ENCODE assay signal across 26 cellular contexts in the genomic region with DNA sequence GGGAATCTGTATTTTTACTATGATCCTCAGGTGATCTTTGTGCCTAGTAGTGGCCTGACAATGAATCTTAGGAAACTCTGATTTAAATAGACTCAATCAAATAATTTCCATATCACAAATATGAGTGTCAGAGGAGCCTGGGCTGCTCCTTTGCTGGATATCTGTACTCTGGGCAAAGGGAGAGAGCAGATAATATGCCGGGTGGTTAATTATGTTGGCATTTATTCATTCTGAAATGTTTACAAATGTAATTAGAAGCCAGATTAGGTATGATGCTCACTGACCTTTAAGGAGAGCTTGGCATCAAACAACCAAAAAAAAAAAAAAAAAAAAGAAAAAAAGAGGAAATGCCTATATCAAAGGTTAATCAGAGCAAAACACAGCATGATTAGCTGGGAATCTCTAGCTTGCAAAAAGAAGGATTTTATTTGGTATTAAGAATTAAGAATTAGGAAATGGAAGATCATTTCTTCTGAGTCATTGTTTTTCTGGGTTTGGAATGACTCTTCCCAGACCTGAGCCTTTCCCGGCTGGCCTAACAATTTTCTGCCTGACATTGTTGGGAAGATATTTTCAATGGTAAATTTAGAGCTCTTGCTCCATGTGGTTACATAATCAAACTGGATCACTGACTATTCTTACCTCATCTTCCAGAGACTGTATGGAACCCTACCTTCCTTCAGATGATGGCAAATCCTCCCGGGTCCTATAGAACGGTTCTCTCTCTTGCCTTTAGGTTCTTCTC.
DNase-seq lines count a peak whose midpoint lies in the region; ATAC-seq, FAIRE-seq and TF ChIP-seq lines count a peak whose summit lies in the region.
"Had no signal": no experiment of that assay in that cellular context is flagged by ENCODE, and none has a peak within 500 bp of the region (broad histone marks: within the 10 kb centered on the region; RNA-seq: fewer than 3 reads in every experiment).

No MANE protein-coding gene starts in this region.

- DNase-seq in AG10803 (ENCODE audit: low read depth) (peak; percentile 3), GM23338 (ENCODE audit: low spot score) (no peak), K562 (ENCODE audit: extremely low read depth in 1 of 4, low spot score in 3 of 4) (no peak), COR-L47 (lab: John Stamatoyannopoulos, UW) (no peak), NCI-H2227 treated with DMSO at 0.1 percent for 48 hours (lab: John Stamatoyannopoulos, UW) (no peak)
- DNase-seq in activated naive CD4-positive, alpha-beta T cell treated with anti-CD3 and anti-CD28 coated beads, Interleukin-2, amount 10 ng/mL, durations not matched to agents 7 days and 5 days, result no peak
- DNase-seq: CD4-positive, alpha-beta T cell; EL; GF-D8; KBM-7; MM.1S; NCI-H1417; NCI-H187; NCI-H2081 treated with DMSO at 0.1 percent for 48 hours; NCI-H524; NCI-H774; PC-3; SJCRH30 had no signal

- H3K9ac ChIP-seq in K562 (ENCODE audit: insufficient read depth in 1 of 2, low read depth in 2 of 2, low read length in 2 of 2), result no peak overlapping the region
- H3K9ac ChIP-seq: BLaER1 had no signal

- H4K20me1 ChIP-seq in GM23338 (replicated peaks; ENCODE audit: insufficient read depth) (no peaks in the 10 kb centered on the region), K562 (replicated peaks; ENCODE audit: control insufficient read depth, insufficient read depth, low read length) (no peaks in the 10 kb centered on the region)
- H4K20me1 ChIP-seq: BLaER1 had no signal

- H3K9me2 ChIP-seq in GM23338 (ENCODE audit: insufficient read depth), result peaks cover 5% of the 10 kb centered on the region; the same call in 1 of the 2 replicates

- WGBS in K562 (ENCODE audit: insufficient coverage, low coverage, missing lambda C conversion rate), result 10% methylated on average over 4 of the region's 4 CpGs

- peak overlapping the region; percentile 99; the same call in 1 of the 2 replicates for H2AFZ ChIP-seq in GM23338
- H2AFZ ChIP-seq in K562 (ENCODE audit: low read depth, low read length), result peak overlapping the region; percentile 71

- intact Hi-C loops in K562 (cut with micrococcal nuclease), result no loop called here

- no peaks in the 10 kb centered on the region for H3K79me2 ChIP-seq in GM23338 (replicated peaks; ENCODE audit: insufficient read depth)
- no peaks in the 10 kb centered on the region for H3K79me2 ChIP-seq in K562 (ENCODE audit: control insufficient read depth, insufficient read depth, low read length)

- peaks cover 3% of the 10 kb centered on the region for H3K27me3 Mint-ChIP-seq in GM23338 (ENCODE audit: insufficient read depth, low read depth, poor library complexity)
- H3K27me3 Mint-ChIP-seq in activated naive CD4-positive, alpha-beta T cell treated with anti-CD3 and anti-CD28 coated beads, Interleukin-2, amount 10 ng/mL, durations not matched to agents 7 days and 5 days, result no peaks in the 10 kb centered on the region

- TF ChIP-seq POLR2A in K562 (conservative IDR thresholded peaks at IDR 0.05), result no peak

- H3K9me3 Mint-ChIP-seq in GM23338, result no peaks in the 10 kb centered on the region
- H3K9me3 Mint-ChIP-seq in activated naive CD4-positive, alpha-beta T cell treated with anti-CD3 and anti-CD28 coated beads, Interleukin-2, amount 10 ng/mL, durations not matched to agents 7 days and 5 days, result no peaks in the 10 kb centered on the region
- H3K9me3 Mint-ChIP-seq: CD4-positive, alpha-beta T cell had no signal

- H3K4me1 ChIP-seq in GM23338 (ENCODE audit: insufficient read depth) (peaks cover 21% of the 10 kb centered on the region), K562 (replicated peaks in 1 of 2; ENCODE audit: control insufficient read depth in 2 of 2, insufficient read depth in 2 of 2, low read length in 2 of 2) (peaks cover 0 to 3% of the 10 kb centered on the region in 2 experiments; a peak in 2 of 5 replicates)
- H3K4me1 ChIP-seq: BLaER1, Caco-2, SJCRH30 had no signal

- TF ChIP-seq EP300 in K562 (IDR thresholded peaks at IDR 0.05; ENCODE audit: low read length), result no peak

- no peak overlapping the region for H3K4me3 ChIP-seq in AG10803 (ENCODE audit: low read length)
- no peak overlapping the region for H3K4me3 ChIP-seq in GM23338
- H3K4me3 ChIP-seq in K562, result no peak overlapping the region
- H3K4me3 ChIP-seq: BLaER1, SJCRH30 had no signal

- POLR2A ChIA-PET in K562 (lab: Yijun Ruan, JAX), result interaction anchor here (0.6 kb wide), 1 partner anchor 1096 kb away, joined by 3 read pairs; no protein-coding TSS in a partner anchor

- peaks cover 22% of the 10 kb centered on the region for H3K4me1 Mint-ChIP-seq in GM23338
- no peaks in the 10 kb centered on the region for H3K4me1 Mint-ChIP-seq in activated naive CD4-positive, alpha-beta T cell treated with anti-CD3 and anti-CD28 coated beads, Interleukin-2, amount 10 ng/mL, durations not matched to agents 7 days and 5 days

- CTCF ChIA-PET in K562 (lab: Yijun Ruan, JAX; ENCODE audit: low intra/inter-chr PET ratio), result no interaction called here
- CTCF ChIA-PET in activated naive CD4-positive, alpha-beta T cell treated with anti-CD3 and anti-CD28 coated beads, Interleukin-2, amount 10 ng/mL, durations not matched to agents 7 days and 5 days (lab: Charles Lee), result interaction anchor here (1.4 kb wide), 1 partner anchor 20 kb away, joined by 9 read pairs; no protein-coding TSS in a partner anchor

- ATAC-seq in GM23338 (no peak), K562 (no peak), GM18861 (IDR thresholded peaks at IDR 0.05; ENCODE audit: unreplicated experiment) (no peak)
- ATAC-seq: Right ventricle myocardium inferior had no signal

- no TSS peak for BruUV-seq in K562 (replicated peaks; lab: Mats Ljungman, UMichigan)

- H3K27ac ChIP-seq in GM23338 (ENCODE audit: low read depth) (no peak overlapping the region), K562 (ENCODE audit: extremely low read depth, low read depth, low read length) (no peak overlapping the region)
- H3K27ac ChIP-seq: 22Rv1, BLaER1, SJCRH30 had no signal

- no peaks in the 10 kb centered on the region for H3K9me3 ChIP-seq in K562 (replicated peaks; ENCODE audit: control insufficient read depth, insufficient read depth, low read depth, low read length)
- H3K9me3 ChIP-seq: Caco-2, SJCRH30 had no signal

- H3K27me3 ChIP-seq in GM23338 (ENCODE audit: insufficient read depth) (no peaks in the 10 kb centered on the region), K562 (ENCODE audit: control insufficient read depth in 2 of 2, insufficient read depth in 2 of 2, low read length in 2 of 2) (no peaks in the 10 kb centered on the region)
- H3K27me3 ChIP-seq: BLaER1, SJCRH30 had no signal

- no peaks in the 10 kb centered on the region for H3K9me1 ChIP-seq in K562 (ENCODE audit: control insufficient read depth, insufficient read depth, low read length)

- no peaks in the 10 kb centered on the region for H3K36me3 Mint-ChIP-seq in GM23338 (ENCODE audit: low read depth)
- no peaks in the 10 kb centered on the region for H3K36me3 Mint-ChIP-seq in activated naive CD4-positive, alpha-beta T cell treated with anti-CD3 and anti-CD28 coated beads, Interleukin-2, amount 10 ng/mL, durations not matched to agents 7 days and 5 days

- FAIRE-seq in K562 (lab: Jason Lieb, UNC), result no peak
- FAIRE-seq in islet of Langerhans (lab: Jason Lieb, UNC), result peak; percentile 43
- FAIRE-seq: GM12892, HTR-8/SVneo had no signal

- H3K36me3 ChIP-seq in GM23338 (ENCODE audit: insufficient read depth), result no peaks in the 10 kb centered on the region
- H3K36me3 ChIP-seq in K562 (ENCODE audit: control insufficient read depth, insufficient read depth, low read length), result no peaks in the 10 kb centered on the region
- H3K36me3 ChIP-seq: BLaER1, SJCRH30 had no signal

- H3K4me2 ChIP-seq in GM23338 (no peak overlapping the region), K562 (ENCODE audit: insufficient read depth, low read length) (peak overlapping the region; percentile 43; the same call in 1 of the 2 replicates)
- H3K4me2 ChIP-seq: BLaER1 had no signal

- no peak overlapping the region for H3K4me3 Mint-ChIP-seq in GM23338
- no peak overlapping the region for H3K4me3 Mint-ChIP-seq in activated naive CD4-positive, alpha-beta T cell treated with anti-CD3 and anti-CD28 coated beads, Interleukin-2, amount 10 ng/mL, durations not matched to agents 7 days and 5 days
- H3K4me3 Mint-ChIP-seq: CD4-positive, alpha-beta T cell had no signal

- H3F3A ChIP-seq in GM23338 (replicated peaks; ENCODE audit: low read depth), result no peaks in the 10 kb centered on the region

- no peak overlapping the region for H3K27ac Mint-ChIP-seq in GM23338
- no peak overlapping the region for H3K27ac Mint-ChIP-seq in activated naive CD4-positive, alpha-beta T cell treated with anti-CD3 and anti-CD28 coated beads, Interleukin-2, amount 10 ng/mL, durations not matched to agents 7 days and 5 days
- H3K27ac Mint-ChIP-seq: CD4-positive, alpha-beta T cell had no signal

- TF ChIP-seq CTCF in AG10803 (conservative IDR thresholded peaks at IDR 0.05; ENCODE audit: low read length) (no peak), GM23338 (conservative IDR thresholded peaks at IDR 0.05; ENCODE audit: low read depth in 2 of 2) (no peak), K562 (IDR thresholded peaks at IDR 0.05 in 2 of 3, conservative IDR thresholded peaks at IDR 0.05 in 1 of 3; ENCODE audit: insufficient read depth in 2 of 3, low read depth in 1 of 3, low read length in 3 of 3) (no peak)

- TF ChIP-seq RAD21 in K562 (CRISPR knock-in tag; conservative IDR thresholded peaks at IDR 0.05 in 1 of 2, IDR thresholded peaks at IDR 0.05 in 1 of 2), result no peak

- in situ Hi-C loops in K562 (cut with MboI), result no loop called here

TF ChIP-seq in K562, 482 proteins besides CTCF, POLR2A, EP300 and RAD21:
- no peak for TF ChIP-seq PCBP1 (IDR thresholded peaks at IDR 0.05; ENCODE audit: low read depth, low read length, poor library complexity, severe bottlenecking)
- TF ChIP-seq, protein P1, sequence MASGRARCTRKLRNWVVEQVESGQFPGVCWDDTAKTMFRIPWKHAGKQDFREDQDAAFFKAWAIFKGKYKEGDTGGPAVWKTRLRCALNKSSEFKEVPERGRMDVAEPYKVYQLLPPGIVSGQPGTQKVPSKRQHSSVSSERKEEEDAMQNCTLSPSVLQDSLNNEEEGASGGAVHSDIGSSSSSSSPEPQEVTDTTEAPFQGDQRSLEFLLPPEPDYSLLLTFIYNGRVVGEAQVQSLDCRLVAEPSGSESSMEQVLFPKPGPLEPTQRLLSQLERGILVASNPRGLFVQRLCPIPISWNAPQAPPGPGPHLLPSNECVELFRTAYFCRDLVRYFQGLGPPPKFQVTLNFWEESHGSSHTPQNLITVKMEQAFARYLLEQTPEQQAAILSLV (tag; IDR thresholded peaks at IDR 0.05), result no peak
TF ChIP-seq in K562: peak in this region for 0.
